In the genomic region with DNA sequence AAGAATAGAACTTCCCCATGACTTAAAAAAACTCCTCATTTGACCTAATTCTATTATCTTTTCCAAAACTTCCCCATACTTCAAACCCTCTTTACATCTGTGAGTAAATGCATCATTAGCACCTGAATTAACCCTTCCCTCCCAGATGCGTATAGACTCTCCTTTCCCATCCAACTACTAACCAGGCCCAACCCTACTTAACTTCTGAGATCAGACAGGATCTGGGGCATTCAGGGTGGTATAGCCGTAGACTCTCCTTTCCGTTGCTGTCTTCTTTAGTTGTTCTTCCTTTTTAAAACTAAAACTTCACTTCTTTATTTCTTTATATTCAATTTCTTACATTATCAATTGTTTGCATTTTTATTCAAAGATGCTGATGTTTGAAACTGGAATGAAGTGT, we compare ENCODE assay signal across 1 cellular context.
TF ChIP-seq lines count a peak whose summit lies in the region.

No MANE protein-coding gene starts in this region.

TF ChIP-seq in H1, 55 proteins besides CTCF, POLR2A, EP300 and RAD21:
- TF ChIP-seq RNF2 (IDR thresholded peaks at IDR 0.05; ENCODE audit: borderline replicate concordance, low read depth, low read length, missing control alignments, poor library complexity, severe bottlenecking) (no peak), MAFK (IDR thresholded peaks at IDR 0.05; ENCODE audit: low read depth, low read length) (no peak), HDAC6 (IDR thresholded peaks at IDR 0.05; ENCODE audit: low read depth, low read length) (no peak), CREB1 (IDR thresholded peaks at IDR 0.05) (no peak), SP2 (IDR thresholded peaks at IDR 0.05; ENCODE audit: low read length) (no peak), SIX5 (IDR thresholded peaks at IDR 0.05; ENCODE audit: low read depth, low read length) (no peak), SIRT6 (IDR thresholded peaks at IDR 0.05; ENCODE audit: low read length) (no peak), SP1 (IDR thresholded peaks at IDR 0.05; ENCODE audit: low read depth, low read length) (no peak), CBX5 (IDR thresholded peaks at IDR 0.05; ENCODE audit: low read depth, low read length) (no peak), RFX5 (IDR thresholded peaks at IDR 0.05; ENCODE audit: borderline replicate concordance, low read depth, low read length) (no peak), SP4 (IDR thresholded peaks at IDR 0.05; ENCODE audit: low read length) (no peak), JUND (IDR thresholded peaks at IDR 0.05; ENCODE audit: low read length) (no peak), TAF1 (IDR thresholded peaks at IDR 0.05; ENCODE audit: low read depth, low read length) (no peak), SUZ12 (IDR thresholded peaks at IDR 0.05; ENCODE audit: low read length) (no peak), TAF7 (optimal IDR thresholded peaks at IDR 0.05; ENCODE audit: borderline replicate concordance, low read depth, low read length) (no peak), GTF2F1 (IDR thresholded peaks at IDR 0.05; ENCODE audit: borderline replicate concordance, low read depth, low read length) (no peak), ZNF274 (IDR thresholded peaks at IDR 0.05; ENCODE audit: borderline replicate concordance, extremely low read depth, low read length) (no peak), PHF8 (conservative IDR thresholded peaks at IDR 0.05; ENCODE audit: low read depth, low read length) (no peak)
- TF ChIP-seq, protein P1, sequence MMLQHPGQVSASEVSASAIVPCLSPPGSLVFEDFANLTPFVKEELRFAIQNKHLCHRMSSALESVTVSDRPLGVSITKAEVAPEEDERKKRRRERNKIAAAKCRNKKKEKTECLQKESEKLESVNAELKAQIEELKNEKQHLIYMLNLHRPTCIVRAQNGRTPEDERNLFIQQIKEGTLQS (IDR thresholded peaks at IDR 0.05; ENCODE audit: insufficient read depth, low read depth, low read length): no peak
